In the genomic region with DNA sequence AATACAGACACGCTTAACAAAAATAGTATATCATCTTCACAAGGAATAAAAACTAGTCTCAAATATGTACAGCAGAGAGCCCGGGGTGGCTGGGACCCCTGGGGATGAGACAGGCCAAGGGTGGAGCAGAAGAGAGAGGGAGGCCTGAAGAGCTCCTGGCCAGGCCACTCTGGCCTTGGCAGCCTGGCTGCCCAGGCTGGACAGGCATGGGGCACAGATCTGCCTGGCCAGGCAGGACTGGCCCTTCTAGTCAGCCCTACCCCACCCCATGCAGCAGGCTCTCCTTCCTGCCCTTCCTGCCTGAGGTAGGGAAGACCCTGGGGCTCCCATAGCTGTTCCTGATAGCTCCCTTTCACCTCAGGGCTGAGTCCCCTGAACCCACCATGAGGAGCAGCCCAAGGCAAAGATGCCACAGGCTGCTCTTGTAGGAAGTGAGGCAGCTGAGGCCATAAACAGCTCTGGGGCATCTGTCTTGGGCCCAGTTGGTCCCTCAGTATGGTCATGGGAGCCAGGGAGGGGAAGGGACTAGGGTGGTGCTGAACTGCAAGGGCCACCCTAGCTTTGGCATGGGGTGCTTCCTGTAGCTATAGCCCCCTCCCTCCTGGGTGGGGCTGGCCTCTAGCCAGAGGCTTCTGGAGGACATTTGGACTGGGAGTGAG, we compare ENCODE assay signal across 11 cellular contexts. TPM values are rescaled to one million over a fixed set of nuclear protein-coding genes. Genes with fewer than 3 reads are reported as not detected.
DNase-seq lines count a peak whose midpoint lies in the region; ATAC-seq and TF ChIP-seq lines count a peak whose summit lies in the region.
"Had no signal": no experiment of that assay in that cellular context is flagged by ENCODE, and none has a peak within 500 bp of the region (broad histone marks: within the 10 kb centered on the region; RNA-seq: fewer than 3 reads in every experiment).

No MANE protein-coding gene starts in this region.

- H3K36me3 ChIP-seq in cardiac muscle cell = no peaks in the 10 kb centered on the region
- H3K36me3 ChIP-seq in muscle layer of duodenum (ENCODE audit: control insufficient read depth in 1 of 2, insufficient read depth in 2 of 2, low read length in 2 of 2) = peaks cover 6 to 19% of the 10 kb centered on the region in 2 donors
- H3K36me3 ChIP-seq in vagina = peaks cover 0 to 5% of the 10 kb centered on the region in 2 donors

- intact Hi-C loops in cardiac septum (cut with DNase I) = loop anchor here (10.0 kb wide), 1 partner anchor 170 kb away; no protein-coding TSS in a partner anchor
- intact Hi-C loops in vagina (cut with DNase I) = no loop called here

- H3K4me1 ChIP-seq in cardiac muscle cell (ENCODE audit: low read depth) (peaks cover 6% of the 10 kb centered on the region), muscle layer of duodenum (ENCODE audit: control insufficient read depth in 1 of 2, insufficient read depth in 2 of 2, low read length in 2 of 2) (peaks cover 17 to 51% of the 10 kb centered on the region in 2 donors), vagina (peaks cover 77% of the 10 kb centered on the region)

- H3K27me3 ChIP-seq in cardiac muscle cell (no peaks in the 10 kb centered on the region), muscle layer of duodenum (ENCODE audit: low read depth, low read length) (no peaks in the 10 kb centered on the region), vagina (no peaks in the 10 kb centered on the region)

- TF ChIP-seq POLR2A in vagina (IDR thresholded peaks at IDR 0.05) = no peak

- DNase-seq in cardiac muscle cell (ENCODE audit: low read depth in 1 of 2, low spot score in 1 of 2) (no peak), cardiac septum (ENCODE audit: low spot score) (no peak), caudate nucleus (lab: John Stamatoyannopoulos, UW) (peak in 3 of 61 donors; percentile 31 to 63 (median 44)), vagina (ENCODE audit: extremely low spot score in 2 of 2) (no peak), HuH-7.5 (ENCODE audit: low spot score) (no peak), dermis blood vessel endothelial cell (no peak)
- DNase-seq: central memory CD4-positive, alpha-beta T cell; NCI-H1436 treated with DMSO at 0.1 percent for 48 hours; stimulated activated CD4-positive, alpha-beta T cell treated with anti-CD3 and anti-CD28 coated beads, Interleukin-15, amount 100 ng/mL, for 24 hours had no signal

- H3K4me3 ChIP-seq in cardiac muscle cell (no peak overlapping the region), muscle layer of duodenum (ENCODE audit: low read depth in 1 of 2, low read length in 2 of 2) (no peak overlapping the region), vagina (no peak overlapping the region)

- no peak for ATAC-seq in HG02798 (IDR thresholded peaks at IDR 0.05; ENCODE audit: poor library complexity, unreplicated experiment)

- H3K9me3 ChIP-seq in cardiac muscle cell (ENCODE audit: low read depth) (no peaks in the 10 kb centered on the region), muscle layer of duodenum (ENCODE audit: control insufficient read depth in 1 of 2, low read length in 2 of 2) (no peaks in the 10 kb centered on the region), vagina (no peaks in the 10 kb centered on the region)

- H3K27ac ChIP-seq in cardiac muscle cell (peak overlapping the region; percentile 66), caudate nucleus (ENCODE audit: low read depth, low read length) (peak overlapping the region; percentile 84), muscle layer of duodenum (ENCODE audit: low read length) (peak overlapping the region; percentile 56), vagina (peak overlapping the region; percentile 88)

- TF ChIP-seq CTCF in cardiac muscle cell (IDR thresholded peaks at IDR 0.05; ENCODE audit: low read depth, low read length) (no peak), vagina (IDR thresholded peaks at IDR 0.05) (no peak)

RNA-seq across cellular contexts. Expression of a gene that starts 27.1 kb away (rescaled TPM):
- total RNA-seq in cardiac muscle cell = not detected in 2 replicates
- 0.81 and 0.97 TPM in 2 replicates for polyA plus RNA-seq in cardiac muscle cell
- total RNA-seq in cardiac septum = 11.3 TPM
- total RNA-seq in vagina = 2.5 TPM
- total RNA-seq in dermis blood vessel endothelial cell = not detected in 2 replicates

RNA-seq across cellular contexts. Expression of a gene that starts 57.8 kb away (rescaled TPM):
- total RNA-seq in cardiac muscle cell = 74.6 and 81.2 TPM in 2 replicates
- 37.8 and 40.5 TPM in 2 replicates for polyA plus RNA-seq in cardiac muscle cell
- 42.5 TPM for total RNA-seq in cardiac septum
- total RNA-seq in vagina = 57.2 TPM
- total RNA-seq in dermis blood vessel endothelial cell = 46.1 and 62.9 TPM in 2 replicates

RNA-seq across cellular contexts. Expression of a gene that starts 59.7 kb away (rescaled TPM):
- total RNA-seq in cardiac muscle cell = 596 and 766 TPM in 2 replicates
- 152 and 223 TPM in 2 replicates for polyA plus RNA-seq in cardiac muscle cell
- 163 TPM for total RNA-seq in cardiac septum
- total RNA-seq in vagina = 1,190 TPM
- total RNA-seq in dermis blood vessel endothelial cell = 768 and 1,287 TPM in 2 replicates
